Comparison of ENCODE assay signal across 1 cellular context in genomic region chr10:84195044-84195830, GRCh38.
TF ChIP-seq lines count a peak whose summit lies in the region.

No MANE protein-coding gene starts in this region.

TF ChIP-seq in HepG2, 621 proteins besides CTCF, POLR2A, EP300 and RAD21:
- TF ChIP-seq BORCS8-MEF2B (CRISPR knock-in tag; IDR thresholded peaks at IDR 0.05) (no peak), MAZ (IDR thresholded peaks at IDR 0.05; ENCODE audit: borderline replicate concordance, low read depth, low read length) (no peak), MAZ (CRISPR knock-in tag; IDR thresholded peaks at IDR 0.05; ENCODE audit: low read depth) (no peak), ATF2 (CRISPR knock-in tag; IDR thresholded peaks at IDR 0.05) (no peak), SNAPC5 (CRISPR knock-in tag; IDR thresholded peaks at IDR 0.05; ENCODE audit: borderline replicate concordance) (no peak), ZNF607 (CRISPR knock-in tag; IDR thresholded peaks at IDR 0.05; ENCODE audit: borderline replicate concordance) (no peak), TCF12 (IDR thresholded peaks at IDR 0.05) (no peak), TCF12 (CRISPR knock-in tag; IDR thresholded peaks at IDR 0.05) (no peak), GRHL1 (CRISPR knock-in tag; conservative IDR thresholded peaks at IDR 0.05) (no peak), TBX2 (CRISPR knock-in tag; IDR thresholded peaks at IDR 0.05; ENCODE audit: borderline replicate concordance) (no peak), ZNF552 (CRISPR knock-in tag; IDR thresholded peaks at IDR 0.05; ENCODE audit: borderline replicate concordance) (no peak), MXD3 (CRISPR knock-in tag; IDR thresholded peaks at IDR 0.05) (no peak)
